Comparison of ENCODE assay signal across 8 cellular contexts in genomic region chr7:43834463-43835251, GRCh38. TPM values are rescaled to one million over a fixed set of nuclear protein-coding genes. Genes with fewer than 3 reads are reported as not detected.
DNase-seq lines count a peak whose midpoint lies in the region; ATAC-seq, FAIRE-seq and TF ChIP-seq lines count a peak whose summit lies in the region.

No MANE protein-coding gene starts in this region.

- no peak for TF ChIP-seq POLR2A in K562 (conservative IDR thresholded peaks at IDR 0.05)
- TF ChIP-seq POLR2A in GM12891 (IDR thresholded peaks at IDR 0.05; ENCODE audit: low read depth, low read length), result no peak

- H3K9me3 ChIP-seq in K562 (replicated peaks; ENCODE audit: control insufficient read depth, insufficient read depth, low read depth, low read length) (no peaks in the 10 kb centered on the region), endodermal cell (ENCODE audit: control insufficient read depth, low read length) (peaks cover 21% of the 10 kb centered on the region)

- DNase-seq in RPMI7951 (ENCODE audit: low read depth) (peak; percentile 81), K562 (ENCODE audit: extremely low read depth in 1 of 4, low spot score in 3 of 4) (peak in 1 of 4 experiments; percentile 24), renal cortical epithelial cell (ENCODE audit: low read depth) (peak; percentile 74), endodermal cell (no peak), GM12891 (ENCODE audit: insufficient read length, low spot score) (no peak)

- no peaks in the 10 kb centered on the region for H3K36me3 ChIP-seq in K562 (ENCODE audit: control insufficient read depth, insufficient read depth, low read length)
- H3K36me3 ChIP-seq in endodermal cell (ENCODE audit: control insufficient read depth, insufficient read depth, low read length), result no peaks in the 10 kb centered on the region

- H3K27me3 ChIP-seq in K562 (ENCODE audit: control insufficient read depth in 2 of 2, insufficient read depth in 2 of 2, low read length in 2 of 2), result no peaks in the 10 kb centered on the region
- no peaks in the 10 kb centered on the region for H3K27me3 ChIP-seq in endodermal cell (ENCODE audit: control insufficient read depth, insufficient read depth, low read length, poor library complexity, severe bottlenecking)

- in situ Hi-C loops in K562 (cut with MboI), result loop anchor here (10.0 to 25.0 kb wide), 3 partner anchors 250 to 1897 kb away; partner anchors contain the start of gene STK17A

- FAIRE-seq in K562 (lab: Jason Lieb, UNC), result peak; percentile 46
- no peak for FAIRE-seq in GM12891 (lab: Jason Lieb, UNC)

- peak overlapping the region; percentile 74 for H3K4me2 ChIP-seq in K562 (ENCODE audit: insufficient read depth, low read length)

- H4K20me1 ChIP-seq in K562 (replicated peaks; ENCODE audit: control insufficient read depth, insufficient read depth, low read length), result no peaks in the 10 kb centered on the region

- no peaks in the 10 kb centered on the region for H3K79me2 ChIP-seq in K562 (ENCODE audit: control insufficient read depth, insufficient read depth, low read length)

- ATAC-seq in GM18499 (IDR thresholded peaks at IDR 0.05; ENCODE audit: insufficient read depth, unreplicated experiment), result peak; percentile 58
- ATAC-seq in HG02852 (IDR thresholded peaks at IDR 0.05; ENCODE audit: unreplicated experiment), result peak; percentile 57
- ATAC-seq in K562, result peak; percentile 33; the same call in 1 of the 3 replicates
- ATAC-seq in SK-N-SH treated with all-trans-retinoic acid at 6 μM for 48 hours, result no peak

- H3K4me1 Mint-ChIP-seq in endodermal cell, result no peaks in the 10 kb centered on the region

- no peak overlapping the region for H3K27ac Mint-ChIP-seq in endodermal cell

- no TSS peak for BruUV-seq in K562 (replicated peaks; lab: Mats Ljungman, UMichigan)

- peaks cover 19% of the 10 kb centered on the region for H3K9me3 Mint-ChIP-seq in endodermal cell

- no peaks in the 10 kb centered on the region for H3K9me1 ChIP-seq in K562 (ENCODE audit: control insufficient read depth, insufficient read depth, low read length)

- H3K27me3 Mint-ChIP-seq in endodermal cell (ENCODE audit: insufficient read depth), result no peaks in the 10 kb centered on the region

- no peak for TF ChIP-seq EP300 in K562 (IDR thresholded peaks at IDR 0.05; ENCODE audit: low read length)

- H3K4me3 ChIP-seq in K562 (no peak overlapping the region), endodermal cell (ENCODE audit: low read length) (no peak overlapping the region)

- no peaks in the 10 kb centered on the region for H3K36me3 Mint-ChIP-seq in endodermal cell (ENCODE audit: low read depth)

- POLR2A ChIA-PET in K562 (lab: Yijun Ruan, JAX), result interaction anchor here (0.6 to 0.7 kb wide), 4 partner anchors 8 to 901 kb away, joined by 3 read pairs; no protein-coding TSS in a partner anchor

- H3K4me1 ChIP-seq in K562 (replicated peaks in 1 of 2; ENCODE audit: control insufficient read depth in 2 of 2, insufficient read depth in 2 of 2, low read length in 2 of 2), result peaks cover 4 to 7% of the 10 kb centered on the region in 2 experiments; a peak in 3 of 5 replicates
- peaks cover 3% of the 10 kb centered on the region for H3K4me1 ChIP-seq in endodermal cell (ENCODE audit: control insufficient read depth, insufficient read depth, low read length)

- H3K9ac ChIP-seq in K562 (ENCODE audit: insufficient read depth in 1 of 2, low read depth in 2 of 2, low read length in 2 of 2) (no peak overlapping the region), endodermal cell (ENCODE audit: extremely low read depth, low read length, poor library complexity, severe bottlenecking) (no peak overlapping the region)

- H3K27ac ChIP-seq in K562 (ENCODE audit: extremely low read depth, low read depth, low read length) (peak overlapping the region; percentile 18; the same call in 1 of the 3 replicates), endodermal cell (ENCODE audit: low read depth, low read length) (no peak overlapping the region)

- no peak for TF ChIP-seq RAD21 in K562 (CRISPR knock-in tag; conservative IDR thresholded peaks at IDR 0.05 in 1 of 2, IDR thresholded peaks at IDR 0.05 in 1 of 2)

- TF ChIP-seq CTCF in K562 (IDR thresholded peaks at IDR 0.05 in 2 of 3, conservative IDR thresholded peaks at IDR 0.05 in 1 of 3; ENCODE audit: insufficient read depth in 2 of 3, low read depth in 1 of 3, low read length in 3 of 3), result no peak
- TF ChIP-seq CTCF in endodermal cell (conservative IDR thresholded peaks at IDR 0.05), result no peak

- H3K4me3 Mint-ChIP-seq in endodermal cell, result no peak overlapping the region

- CTCF ChIA-PET in K562 (lab: Yijun Ruan, JAX; ENCODE audit: low intra/inter-chr PET ratio), result interaction anchor here (0.7 kb wide), 1 partner anchor 332 kb away, joined by 3 read pairs; no protein-coding TSS in a partner anchor

- intact Hi-C loops in K562 (cut with micrococcal nuclease), result loop anchor here (5.0 to 10.0 kb wide), 2 partner anchors 132 to 1890 kb away; no protein-coding TSS in a partner anchor

- WGBS in K562 (ENCODE audit: insufficient coverage, low coverage, missing lambda C conversion rate), result 49% methylated on average over 8 of the region's 8 CpGs
- WGBS in endodermal cell (ENCODE audit: insufficient coverage in 1 of 2, insufficient read length in 1 of 2), 2 experiments, result 91% methylated on average over 2 to 8 of the region's 8 CpGs

- H2AFZ ChIP-seq in K562 (ENCODE audit: low read depth, low read length), result peak overlapping the region; percentile 88

TF ChIP-seq in K562, 482 proteins besides CTCF, POLR2A, EP300 and RAD21 (continues in another document):
- TF ChIP-seq NCOA1 (IDR thresholded peaks at IDR 0.05; ENCODE audit: low read depth) (peak; percentile 72; the same call in 1 of the 2 replicates), CREB3 (tag; conservative IDR thresholded peaks at IDR 0.05; ENCODE audit: low read depth) (peak; percentile 76; the same call in 1 of the 2 replicates), NCOA6 (IDR thresholded peaks at IDR 0.05) (no peak)

TF ChIP-seq in GM12891, 5 proteins besides CTCF, POLR2A, EP300 and RAD21:
- no peak for TF ChIP-seq POU2F2 (IDR thresholded peaks at IDR 0.05; ENCODE audit: low read depth, low read length)

TF ChIP-seq in SK-N-SH treated with all-trans-retinoic acid at 6 μM for 48 hours, 23 proteins besides CTCF, POLR2A, EP300 and RAD21:
- no peak for TF ChIP-seq POU6F1 (CRISPR knock-in tag; IDR thresholded peaks at IDR 0.05; ENCODE audit: borderline replicate concordance, low read depth)
TF ChIP-seq in SK-N-SH treated with all-trans-retinoic acid at 6 μM for 48 hours: peak in this region for 0.

RNA-seq across cellular contexts. Expression of gene MRPS24, which starts 34.7 kb away (rescaled TPM):
- 190 and 247 TPM in 2 replicates for total RNA-seq in RPMI7951 (2014; rRNA removed; shearing (Covaris generic))
- total RNA-seq in K562 (2011; cell fraction: chromatin; rRNA removed; ENCODE audit: low replicate concordance), result 20.9 and 28.4 TPM in 2 replicates
- total RNA-seq in K562 (2011; cell fraction: nucleolus; rRNA removed), result 50.9 and 59.1 TPM in 2 replicates
- total RNA-seq in K562 (2011; cell fraction: nucleoplasm; rRNA removed), result 40.5 and 59.2 TPM in 2 replicates
- total RNA-seq in K562 (2014; rRNA removed) (197 and 210 TPM in 2 replicates), K562 (2014; rRNA removed; fragmentation: Illumina TruSeq; extraction: Trizol) (111 and 125 TPM in 2 replicates), K562 (2015; rRNA removed; fragmentation: Illumina TruSeq; extraction: Trizol) (152 and 163 TPM in 2 replicates), K562 (2021) (214 and 225 TPM in 2 replicates), renal cortical epithelial cell (55.3 and 127 TPM in 2 replicates), endodermal cell (10 to 100 TPM; 86.5 to 91.0 TPM)
- polyA plus RNA-seq in K562 (2011; rRNA removed) (197 and 215 TPM in 2 replicates), K562 (2014; fragmentation: Illumina TruSeq; extraction: Trizol) (176 and 179 TPM in 2 replicates), K562 (2014; fragmentation: Nextera tagmentation; extraction: Ambion mirVana) (10 to 100 TPM; 51.4 to 92.8 TPM), K562 (2014; rRNA removed) (169 and 185 TPM in 2 replicates)
- polyA plus RNA-seq in K562 (2011; cell fraction: cytosol; rRNA removed), result 413 and 533 TPM in 2 replicates
- polyA plus RNA-seq in K562 (2011; cell fraction: nucleus; rRNA removed), result 126 and 138 TPM in 2 replicates
- polyA plus RNA-seq in K562 (2012), result 216 and 269 TPM in 2 replicates
- 63.1 and 70.4 TPM in 2 replicates for polyA minus RNA-seq in K562 (2011; rRNA and poly(A)+ RNA removed)
- 99.1 and 126 TPM in 2 replicates for polyA minus RNA-seq in K562 (2011; cell fraction: cytosol; rRNA and poly(A)+ RNA removed)
- polyA minus RNA-seq in K562 (2011; cell fraction: nucleus; rRNA and poly(A)+ RNA removed), result 16.0 and 28.5 TPM in 2 replicates
- 91.3 TPM for polyA plus RNA-seq in endodermal cell (2013, experiment 1 of 2)
- polyA plus RNA-seq in endodermal cell (2013, experiment 2 of 2), result 73.2 TPM
- polyA plus RNA-seq in GM12891 (2012; ENCODE audit: low read depth, missing spikeins), result 101 TPM

Comparison
In these comparisons a context has a peak if more than half of its experiments do, and no peak if none do; other contexts are left out.
1. DNase-seq: peak in RPMI7951 (single experiment) and renal cortical epithelial cell (single experiment); none in endodermal cell (single experiment) and GM12891 (single experiment).